Comparison of ENCODE assay signal across 19 cellular contexts in genomic region chr9:27157086-27157485, GRCh38. TPM values are rescaled to one million over a fixed set of nuclear protein-coding genes. Genes with fewer than 3 reads are reported as not detected.
DNase-seq lines count a peak whose midpoint lies in the region; ATAC-seq and TF ChIP-seq lines count a peak whose summit lies in the region.
"Had no signal": no experiment of that assay in that cellular context is flagged by ENCODE, and none has a peak within 500 bp of the region (broad histone marks: within the 10 kb centered on the region; RNA-seq: fewer than 3 reads in every experiment).

No MANE protein-coding gene starts in this region.

- no peaks in the 10 kb centered on the region for H3K27me3 Mint-ChIP-seq in Caco-2 (ENCODE audit: insufficient read depth, unreplicated experiment)

- no peak for TF ChIP-seq CTCF in brain microvascular endothelial cell (IDR thresholded peaks at IDR 0.05; ENCODE audit: low read depth, low read length, missing control alignments)
- TF ChIP-seq CTCF in osteoblast (IDR thresholded peaks at IDR 0.05; ENCODE audit: extremely low read depth, low read depth, low read length): no peak
- no peak for TF ChIP-seq CTCF in right lobe of liver (IDR thresholded peaks at IDR 0.05)
- TF ChIP-seq CTCF in hepatocyte (IDR thresholded peaks at IDR 0.05; ENCODE audit: poor library complexity): no peak
- TF ChIP-seq CTCF in Caco-2 (IDR thresholded peaks at IDR 0.05; ENCODE audit: insufficient read depth in 1 of 2, low read depth in 1 of 2, low read length in 1 of 2, severe bottlenecking in 1 of 2, unreplicated experiment in 1 of 2): no peak

- no peak overlapping the region for H3K4me3 ChIP-seq in brain microvascular endothelial cell (ENCODE audit: low read depth, low read length)
- no peak overlapping the region for H3K4me3 ChIP-seq in osteoblast (ENCODE audit: insufficient read depth, low read length)
- H3K4me3 ChIP-seq in right lobe of liver: no peak overlapping the region
- H3K4me3 ChIP-seq in hepatocyte: no peak overlapping the region
- H3K4me3 ChIP-seq in Caco-2 (ENCODE audit: low read depth, low read length): no peak overlapping the region
- H3K4me3 ChIP-seq: BLaER1 treated with 17β-estradiol and CSF1 and Interleukin-3, amounts not matched to agents 10 nM and 100 nM had no signal

- no peaks in the 10 kb centered on the region for H3K9me2 ChIP-seq in hepatocyte (replicated peaks; ENCODE audit: insufficient read depth)

- CTCF ChIA-PET in Caco-2 (lab: Charles Lee): no interaction called here

- no peak overlapping the region for H2AFZ ChIP-seq in osteoblast (ENCODE audit: low read length)
- H2AFZ ChIP-seq in hepatocyte: no peak overlapping the region

- H3K4me1 ChIP-seq in osteoblast (ENCODE audit: insufficient read depth, low read length) (peaks cover 35% of the 10 kb centered on the region), right lobe of liver (no peaks in the 10 kb centered on the region), hepatocyte (ENCODE audit: insufficient read depth) (no peaks in the 10 kb centered on the region), Caco-2 (no peaks in the 10 kb centered on the region)
- H3K4me1 ChIP-seq: BLaER1 treated with 17β-estradiol and CSF1 and Interleukin-3, amounts not matched to agents 10 nM and 100 nM had no signal

- H3K9me3 ChIP-seq in osteoblast (ENCODE audit: low read depth, low read length) (no peaks in the 10 kb centered on the region), right lobe of liver (no peaks in the 10 kb centered on the region), hepatocyte (ENCODE audit: low read depth) (no peaks in the 10 kb centered on the region), Caco-2 (no peaks in the 10 kb centered on the region)
- H3K9me3 ChIP-seq: BLaER1 treated with 17β-estradiol and CSF1 and Interleukin-3, amounts not matched to agents 10 nM and 100 nM had no signal

- in situ Hi-C loops in brain microvascular endothelial cell (cut with HindIII; ENCODE audit: low pct_ligation_motif_present, low sequenced_read_pairs): no loop called here

- no peaks in the 10 kb centered on the region for H3K79me2 ChIP-seq in osteoblast (ENCODE audit: insufficient read depth, low read length)
- no peaks in the 10 kb centered on the region for H3K79me2 ChIP-seq in hepatocyte

- H3K27ac ChIP-seq in brain microvascular endothelial cell (peak overlapping the region; percentile 44), osteoblast (ENCODE audit: low read depth, low read length) (no peak overlapping the region), right lobe of liver (no peak overlapping the region), hepatocyte (no peak overlapping the region)
- H3K27ac ChIP-seq: BLaER1 treated with 17β-estradiol and CSF1 and Interleukin-3, amounts not matched to agents 10 nM and 100 nM; KMS-11; RWPE1 had no signal

- no peak for TF ChIP-seq POLR2A in right lobe of liver (IDR thresholded peaks at IDR 0.05)

- H3K4me2 ChIP-seq in osteoblast (ENCODE audit: insufficient read depth, low read length): no peak overlapping the region
- H3K4me2 ChIP-seq in hepatocyte: no peak overlapping the region
- H3K4me2 ChIP-seq: BLaER1 treated with 17β-estradiol and CSF1 and Interleukin-3, amounts not matched to agents 10 nM and 100 nM; KMS-11 had no signal

- peak; percentile 52 for DNase-seq in EH (ENCODE audit: low read depth)
- DNase-seq in OCI-M1 (lab: John Stamatoyannopoulos, UW): peak; percentile 30
- no peak for DNase-seq in brain microvascular endothelial cell
- peak; percentile 68 for DNase-seq in osteoblast (ENCODE audit: insufficient read length, low spot score, missing footprints)
- no peak for DNase-seq in right lobe of liver
- DNase-seq in NCI-H2171 (lab: John Stamatoyannopoulos, UW): no peak
- no peak for DNase-seq in hepatocyte (ENCODE audit: low spot score)
- no peak for DNase-seq in Caco-2
- DNase-seq: CD8-positive, alpha-beta T cell; MM.1S; NCI-H1092; NCI-H1436 treated with DMSO at 0.1 percent for 48 hours; NCI-H2081; NCI-H748 treated with DMSO at 0.1 percent for 48 hours had no signal

- no peak overlapping the region for H3K27ac Mint-ChIP-seq in Caco-2 (ENCODE audit: unreplicated experiment)
- H3K27ac Mint-ChIP-seq: CD8-positive, alpha-beta T cell had no signal

- intact Hi-C loops in right lobe of liver (cut with DNase I): no loop called here
- intact Hi-C loops in Caco-2 (cut with micrococcal nuclease; ENCODE audit: unreplicated experiment): no loop called here

- no peaks in the 10 kb centered on the region for H3K27me3 ChIP-seq in brain microvascular endothelial cell (replicated peaks)
- no peaks in the 10 kb centered on the region for H3K27me3 ChIP-seq in osteoblast (ENCODE audit: insufficient read depth, low read length)
- H3K27me3 ChIP-seq in right lobe of liver: no peaks in the 10 kb centered on the region
- H3K27me3 ChIP-seq in hepatocyte: no peaks in the 10 kb centered on the region
- H3K27me3 ChIP-seq in Caco-2 (replicated peaks; ENCODE audit: control insufficient read depth, insufficient read depth, low read length): no peaks in the 10 kb centered on the region
- H3K27me3 ChIP-seq: BLaER1 treated with 17β-estradiol and CSF1 and Interleukin-3, amounts not matched to agents 10 nM and 100 nM had no signal

- POLR2A ChIA-PET in Caco-2 (lab: Charles Lee): no interaction called here

- H3K36me3 ChIP-seq in brain microvascular endothelial cell (replicated peaks): no peaks in the 10 kb centered on the region
- H3K36me3 ChIP-seq in osteoblast (ENCODE audit: insufficient read depth, low read length): no peaks in the 10 kb centered on the region
- no peaks in the 10 kb centered on the region for H3K36me3 ChIP-seq in right lobe of liver
- no peaks in the 10 kb centered on the region for H3K36me3 ChIP-seq in hepatocyte (replicated peaks; ENCODE audit: insufficient read depth, low read depth)
- H3K36me3 ChIP-seq in Caco-2 (ENCODE audit: control insufficient read depth, insufficient read depth, low read length): no peaks in the 10 kb centered on the region
- H3K36me3 ChIP-seq: BLaER1 treated with 17β-estradiol and CSF1 and Interleukin-3, amounts not matched to agents 10 nM and 100 nM had no signal

- H4K20me1 ChIP-seq in osteoblast (ENCODE audit: insufficient read depth, low read length) (no peaks in the 10 kb centered on the region), hepatocyte (ENCODE audit: insufficient read depth, poor library complexity, severe bottlenecking) (no peaks in the 10 kb centered on the region)
- H4K20me1 ChIP-seq: BLaER1 treated with 17β-estradiol and CSF1 and Interleukin-3, amounts not matched to agents 10 nM and 100 nM had no signal

- BruUV-seq in Caco-2 (replicated peaks; lab: Mats Ljungman, UMichigan): no TSS peak

- no peak overlapping the region for H3K4me3 Mint-ChIP-seq in Caco-2 (ENCODE audit: unreplicated experiment)
- H3K4me3 Mint-ChIP-seq: CD8-positive, alpha-beta T cell had no signal

- no peaks in the 10 kb centered on the region for H3K4me1 Mint-ChIP-seq in Caco-2 (ENCODE audit: low read depth, unreplicated experiment)

- no peak for ATAC-seq in right lobe of liver
- ATAC-seq: CD8-positive, alpha-beta T cell had no signal

- no peaks in the 10 kb centered on the region for H3K9me3 Mint-ChIP-seq in Caco-2 (ENCODE audit: unreplicated experiment)
- H3K9me3 Mint-ChIP-seq: CD8-positive, alpha-beta T cell had no signal

- no peaks in the 10 kb centered on the region for H3K36me3 Mint-ChIP-seq in Caco-2 (ENCODE audit: insufficient read depth, unreplicated experiment)
- H3K36me3 Mint-ChIP-seq: CD8-positive, alpha-beta T cell had no signal

RNA-seq across cellular contexts. Expression of gene TEK, which starts 48.1 kb away (rescaled TPM):
- total RNA-seq in osteoblast: 4.1 and 8.3 TPM in 2 replicates
- 1 to 10 TPM; 4.0 to 6.9 (median 6.1) TPM for total RNA-seq in right lobe of liver
- 3.9 and 5.6 TPM in 2 replicates for total RNA-seq in hepatocyte
- polyA plus RNA-seq in hepatocyte: 2.0 TPM in 2 replicates
- total RNA-seq in Caco-2 (2022): not detected in 2 replicates
- total RNA-seq: CD8-positive, alpha-beta T cell; NCI-H460; OCI-LY7 had no signal

Comparison
In these comparisons a context has a peak if more than half of its experiments do, and no peak if none do; other contexts are left out.
1. DNase-seq: peak in EH (single experiment), OCI-M1 (single experiment) and osteoblast (single experiment); none in brain microvascular endothelial cell (single experiment), right lobe of liver (0 of 3), NCI-H2171 (single experiment), hepatocyte (single experiment) and Caco-2 (0 of 2).